ENCODE assay signal across 10 cellular contexts in genomic region chr2:158507141-158507540, GRCh38. TPM values are rescaled to one million over a fixed set of nuclear protein-coding genes. Genes with fewer than 3 reads are reported as not detected.
DNase-seq lines count a peak whose midpoint lies in the region; ATAC-seq and TF ChIP-seq lines count a peak whose summit lies in the region.
"Had no signal": no experiment of that assay in that cellular context is flagged by ENCODE, and none has a peak within 500 bp of the region (broad histone marks: within the 10 kb centered on the region; RNA-seq: fewer than 3 reads in every experiment).

No MANE protein-coding gene starts in this region.

- no peak overlapping the region for H3K4me3 Mint-ChIP-seq in activated T-cell treated with anti-CD3 and anti-CD28 coated beads, Interleukin-2, amount 50 U/mL, for 4 hours
- no peak overlapping the region for H3K4me3 Mint-ChIP-seq in endothelial cell (ENCODE audit: unreplicated experiment)
- H3K4me3 Mint-ChIP-seq: endodermal cell, naive B cell had no signal

- no peak for TF ChIP-seq CTCF in GM10248 (IDR thresholded peaks at IDR 0.05; ENCODE audit: control extremely low read depth, extremely low read depth, low read depth, missing control alignments)
- no peak for TF ChIP-seq CTCF in endothelial cell (IDR thresholded peaks at IDR 0.05; ENCODE audit: unreplicated experiment)

- H3K9me3 Mint-ChIP-seq in activated T-cell treated with anti-CD3 and anti-CD28 coated beads, Interleukin-2, amount 50 U/mL, for 4 hours = no peaks in the 10 kb centered on the region
- H3K9me3 Mint-ChIP-seq in endothelial cell (ENCODE audit: unreplicated experiment) = no peaks in the 10 kb centered on the region
- H3K9me3 Mint-ChIP-seq: endodermal cell, naive B cell had no signal

- H3K36me3 Mint-ChIP-seq in activated T-cell treated with anti-CD3 and anti-CD28 coated beads, Interleukin-2, amount 50 U/mL, for 4 hours (ENCODE audit: insufficient read depth) = no peaks in the 10 kb centered on the region
- no peaks in the 10 kb centered on the region for H3K36me3 Mint-ChIP-seq in endothelial cell (ENCODE audit: low read depth, unreplicated experiment)
- H3K36me3 Mint-ChIP-seq: naive B cell had no signal

- peak; percentile 65 for ATAC-seq in GM18868 (IDR thresholded peaks at IDR 0.05; ENCODE audit: unreplicated experiment)
- ATAC-seq in HG02973 (IDR thresholded peaks at IDR 0.05; ENCODE audit: unreplicated experiment) = peak; percentile 50
- peak; percentile 67 to 83 for ATAC-seq in activated T-cell treated with anti-CD3 and anti-CD28 coated beads, Interleukin-2, amount 50 U/mL, for 4 hours

- H3K4me1 Mint-ChIP-seq in activated T-cell treated with anti-CD3 and anti-CD28 coated beads, Interleukin-2, amount 50 U/mL, for 4 hours (ENCODE audit: low read depth) = peaks cover 18% of the 10 kb centered on the region
- H3K4me1 Mint-ChIP-seq in endothelial cell (ENCODE audit: unreplicated experiment) = peaks cover 18% of the 10 kb centered on the region
- H3K4me1 Mint-ChIP-seq: naive B cell had no signal

- H3K27me3 Mint-ChIP-seq in activated T-cell treated with anti-CD3 and anti-CD28 coated beads, Interleukin-2, amount 50 U/mL, for 4 hours (ENCODE audit: low read depth) = no peaks in the 10 kb centered on the region
- H3K27me3 Mint-ChIP-seq in endothelial cell (ENCODE audit: unreplicated experiment) = no peaks in the 10 kb centered on the region
- H3K27me3 Mint-ChIP-seq: naive B cell had no signal

- DNase-seq in GM10248 (ENCODE audit: extremely low spot score) (peak; percentile 17), GF-D8 (lab: John Stamatoyannopoulos, UW) (no peak), HPDE6-E6E7 (ENCODE audit: extremely low spot score) (no peak), endothelial cell (ENCODE audit: low spot score) (no peak)
- DNase-seq in activated T-cell treated with anti-CD3 and anti-CD28 coated beads, Interleukin-2, amount 50 U/mL, for 4 hours = no peak
- DNase-seq in effector CD4-positive, alpha-beta T cell = no peak
- DNase-seq: endodermal cell, naive B cell had no signal

- CTCF ChIA-PET in GM10248 (lab: Yijun Ruan, JAX) = interaction anchor here (0.9 kb wide), 1 partner anchor 22 kb away, joined by 3 read pairs; no protein-coding TSS in a partner anchor

- no peak overlapping the region for H3K27ac Mint-ChIP-seq in endothelial cell (ENCODE audit: unreplicated experiment)
- H3K27ac Mint-ChIP-seq: endodermal cell, naive B cell had no signal

- POLR2A ChIA-PET in GM10248 (lab: Yijun Ruan, JAX) = no interaction called here

RNA-seq across cellular contexts. Expression of gene PKP4, which starts 50.4 kb away (rescaled TPM):
- 10 to 100 TPM; 11.5 to 17.7 (median 12.5) TPM for total RNA-seq in activated T-cell treated with anti-CD3 and anti-CD28 coated beads, Interleukin-2, amount 50 U/mL, for 4 hours
- 64.9 TPM for total RNA-seq in endothelial cell (ENCODE audit: unreplicated experiment)

RNA-seq across cellular contexts. Expression of gene CCDC148, which starts 50.6 kb away (rescaled TPM):
- under 1 TPM in 1 of 3 donors, not detected in 2; 0.14 TPM for total RNA-seq in activated T-cell treated with anti-CD3 and anti-CD28 coated beads, Interleukin-2, amount 50 U/mL, for 4 hours
- 2.2 TPM for total RNA-seq in endothelial cell (ENCODE audit: unreplicated experiment)
